In genomic region chr4:123672987-123673386, GRCh38 we compare ENCODE assay signal across 15 cellular contexts.
DNase-seq lines count a peak whose midpoint lies in the region; ATAC-seq, FAIRE-seq and TF ChIP-seq lines count a peak whose summit lies in the region.
"Had no signal": no experiment of that assay in that cellular context is flagged by ENCODE, and none has a peak within 500 bp of the region (broad histone marks: within the 10 kb centered on the region; RNA-seq: fewer than 3 reads in every experiment).

No MANE protein-coding gene starts in this region.

- H3K4me1 Mint-ChIP-seq in MCF 10A (ENCODE audit: insufficient read depth, unreplicated experiment), result peaks cover 14% of the 10 kb centered on the region

- POLR2A ChIA-PET in MCF 10A (lab: Yijun Ruan, JAX), result interaction anchor here (0.7 to 1.1 kb wide), 3 partner anchors 9 to 1396 kb away, joined by 3 to 5 read pairs (median 4); no protein-coding TSS in a partner anchor

- no peak for TF ChIP-seq POLR2A in H54 (IDR thresholded peaks at IDR 0.05; ENCODE audit: low read depth, low read length)

- peaks cover 7% of the 10 kb centered on the region for H3K9me3 Mint-ChIP-seq in MCF 10A (ENCODE audit: unreplicated experiment)
- H3K9me3 Mint-ChIP-seq: CD8-positive, alpha-beta memory T cell; memory B cell had no signal

- CTCF ChIA-PET in MCF 10A (lab: Yijun Ruan, JAX), result interaction anchor here (0.5 to 1.3 kb wide), 3 partner anchors 127 to 589 kb away, joined by 3 to 4 read pairs (median 3); no protein-coding TSS in a partner anchor

- H3K36me3 Mint-ChIP-seq in MCF 10A (ENCODE audit: insufficient read depth, unreplicated experiment), result no peaks in the 10 kb centered on the region
- H3K36me3 Mint-ChIP-seq: CD8-positive, alpha-beta memory T cell; memory B cell had no signal

- DNase-seq in AML-193 (lab: John Stamatoyannopoulos, UW) (peak; percentile 57 to 61), MCF 10A (ENCODE audit: unreplicated experiment) (peak; percentile 8), left kidney (ENCODE audit: low read depth, low spot score) (peak; percentile 19), GM20000 (ENCODE audit: low spot score) (no peak), H54 (ENCODE audit: insufficient read length, low spot score) (no peak), COLO668 (lab: John Stamatoyannopoulos, UW; ENCODE audit: unreplicated experiment) (no peak)
- DNase-seq: CD8-positive, alpha-beta memory T cell; glutamatergic neuron; NCI-H2029 treated with DMSO at 0.1 percent for 48 hours; right cardiac atrium; WERI-Rb-1 had no signal

- BruUV-seq in MCF 10A (replicated peaks; lab: Mats Ljungman, UMichigan), result no TSS peak

- TF ChIP-seq CTCF in MCF 10A (IDR thresholded peaks at IDR 0.05; ENCODE audit: unreplicated experiment), result no peak
- TF ChIP-seq CTCF in GM20000 (IDR thresholded peaks at IDR 0.05; ENCODE audit: extremely low read depth, missing control alignments), result no peak

- FAIRE-seq in H54 (lab: Jason Lieb, UNC), result no peak
- FAIRE-seq: HTR-8/SVneo had no signal

- H3K27ac Mint-ChIP-seq in MCF 10A (ENCODE audit: low read depth, unreplicated experiment), result peak overlapping the region; percentile 2
- H3K27ac Mint-ChIP-seq: CD8-positive, alpha-beta memory T cell; memory B cell had no signal

- ATAC-seq in HG03175 (IDR thresholded peaks at IDR 0.05; ENCODE audit: unreplicated experiment), result peak; percentile 46
- no peak for ATAC-seq in GM21576 (IDR thresholded peaks at IDR 0.05; ENCODE audit: unreplicated experiment)
- ATAC-seq: right cardiac atrium had no signal

- intact Hi-C loops in MCF 10A (cut with micrococcal nuclease), result no loop called here

- no peak overlapping the region for H3K4me3 Mint-ChIP-seq in MCF 10A (ENCODE audit: unreplicated experiment)
- H3K4me3 Mint-ChIP-seq: CD8-positive, alpha-beta memory T cell; memory B cell had no signal

- H3K27me3 Mint-ChIP-seq in MCF 10A (ENCODE audit: insufficient read depth, unreplicated experiment), result no peaks in the 10 kb centered on the region
- H3K27me3 Mint-ChIP-seq: CD8-positive, alpha-beta memory T cell had no signal

Comparison
In these comparisons a context has a peak if more than half of its experiments do, and no peak if none do; other contexts are left out.
1. DNase-seq: peak in AML-193 (2 of 2), MCF 10A (single experiment) and left kidney (single experiment); none in GM20000 (single experiment), H54 (single experiment) and COLO668 (single experiment).